In genomic region chr10:102814456-102814871, GRCh38 we compare ENCODE assay signal across 11 cellular contexts. TPM values are rescaled to one million over a fixed set of nuclear protein-coding genes. Genes with fewer than 3 reads are reported as not detected.
DNase-seq lines count a peak whose midpoint lies in the region; ATAC-seq, FAIRE-seq and TF ChIP-seq lines count a peak whose summit lies in the region.
"Had no signal": no experiment of that assay in that cellular context is flagged by ENCODE, and none has a peak within 500 bp of the region (broad histone marks: within the 10 kb centered on the region; RNA-seq: fewer than 3 reads in every experiment).

No MANE protein-coding gene starts in this region.

- peak; percentile 81 for ATAC-seq in activated B cell treated with CpG ODN at 0.5 μM for 24 hours (ENCODE audit: low read depth)
- ATAC-seq: activated CD4-positive, CD25-positive, alpha-beta regulatory T cell treated with anti-CD3 and anti-CD28 coated beads, Interleukin-2, amount 50 U/mL, for 24 hours had no signal

- H3K27me3 Mint-ChIP-seq in activated B cell treated with CpG ODN at 0.5 μM for 24 hours = no peaks in the 10 kb centered on the region

- peak overlapping the region; percentile 69 for H3K27ac Mint-ChIP-seq in activated B cell treated with CpG ODN at 0.5 μM for 24 hours

- H3K4me3 ChIP-seq in BE2C (ENCODE audit: low read depth, low read length) = no peak overlapping the region
- H3K4me3 ChIP-seq in right atrium auricular region = no peak overlapping the region
- H3K4me3 ChIP-seq in rectal smooth muscle tissue (ENCODE audit: low read length) = no peak overlapping the region

- peak; percentile 39 for DNase-seq in BE2C
- DNase-seq in activated B cell treated with CpG ODN at 0.5 μM for 24 hours = peak; percentile 31
- peak; percentile 90 for DNase-seq in right atrium auricular region (ENCODE audit: low spot score)
- DNase-seq in NCI-H1105 (lab: John Stamatoyannopoulos, UW) = no peak
- DNase-seq in activated T-cell treated with anti-CD3 and anti-CD28 coated beads, Interleukin-2, amount 50 U/mL, for 1 hour = no peak
- DNase-seq in GM19239 (ENCODE audit: insufficient read length, low spot score) = no peak
- DNase-seq in KG1 (lab: John Stamatoyannopoulos, UW) = no peak
- DNase-seq: foreskin melanocyte, MM.1S had no signal

- H3K27ac ChIP-seq in right atrium auricular region = peak overlapping the region; percentile 88 to 91
- H3K27ac ChIP-seq in rectal smooth muscle tissue (ENCODE audit: low read depth, low read length) = peak overlapping the region; percentile 88

- H3K27me3 ChIP-seq in BE2C = no peaks in the 10 kb centered on the region
- no peaks in the 10 kb centered on the region for H3K27me3 ChIP-seq in right atrium auricular region
- no peaks in the 10 kb centered on the region for H3K27me3 ChIP-seq in rectal smooth muscle tissue (ENCODE audit: control insufficient read depth, insufficient read depth, low read length)

- H3K36me3 ChIP-seq in BE2C = peaks cover 8% of the 10 kb centered on the region
- H3K36me3 ChIP-seq in right atrium auricular region = peaks cover 51% of the 10 kb centered on the region
- H3K36me3 ChIP-seq in rectal smooth muscle tissue (ENCODE audit: control insufficient read depth, insufficient read depth, low read length) = peaks cover 29% of the 10 kb centered on the region

- intact Hi-C loops in activated B cell treated with CpG ODN at 0.5 μM for 24 hours (cut with micrococcal nuclease) = loop anchor here (2.0 kb wide), 1 partner anchor 18 kb away; no protein-coding TSS in a partner anchor

- H3K36me3 Mint-ChIP-seq in activated B cell treated with CpG ODN at 0.5 μM for 24 hours (ENCODE audit: low read depth) = peaks cover 59% of the 10 kb centered on the region

- POLR2A ChIA-PET in activated B cell treated with CpG ODN at 0.5 μM for 24 hours (lab: Charles Lee) = interaction anchor here (0.6 kb wide), 1 partner anchor 1449 kb away, joined by 3 read pairs; no protein-coding TSS in a partner anchor

- CTCF ChIA-PET in activated B cell treated with CpG ODN at 0.5 μM for 24 hours (lab: Charles Lee) = no interaction called here

- H3K9me3 Mint-ChIP-seq in activated B cell treated with CpG ODN at 0.5 μM for 24 hours = no peaks in the 10 kb centered on the region

- H3K4me1 ChIP-seq in BE2C (peaks cover 15% of the 10 kb centered on the region), right atrium auricular region (peaks cover 0 to 54% of the 10 kb centered on the region in 2 donors), rectal smooth muscle tissue (ENCODE audit: control insufficient read depth, insufficient read depth, low read length) (peaks cover 17% of the 10 kb centered on the region)

- H3K9me3 ChIP-seq in BE2C (no peaks in the 10 kb centered on the region), right atrium auricular region (no peaks in the 10 kb centered on the region)

- no peak for FAIRE-seq in GM19239 (lab: Jason Lieb, UNC)

- peaks cover 48% of the 10 kb centered on the region for H3K4me1 Mint-ChIP-seq in activated B cell treated with CpG ODN at 0.5 μM for 24 hours

- H3K9ac ChIP-seq in rectal smooth muscle tissue (ENCODE audit: low read length) = no peak overlapping the region

- no peak overlapping the region for H3K4me3 Mint-ChIP-seq in activated B cell treated with CpG ODN at 0.5 μM for 24 hours

- TF ChIP-seq CTCF in BE2C (IDR thresholded peaks at IDR 0.05; ENCODE audit: low read depth, low read length) (no peak), activated B cell treated with CpG ODN at 0.5 μM for 24 hours (IDR thresholded peaks at IDR 0.05) (no peak), right atrium auricular region (IDR thresholded peaks at IDR 0.05) (no peak)

RNA-seq across cellular contexts. Expression of gene CYP17A1, which starts 22.7 kb away (rescaled TPM):
- polyA plus RNA-seq in BE2C (2012; ENCODE audit: insufficient read depth, insufficient read length, low read depth) = not detected
- not detected in 2 replicates for total RNA-seq in activated B cell treated with CpG ODN at 0.5 μM for 24 hours
- under 1 TPM in 1 of 2 donors, not detected in 1; 0.47 TPM for total RNA-seq in right atrium auricular region

RNA-seq across cellular contexts. Expression of gene BORCS7, which starts 39.6 kb away (rescaled TPM):
- 37.3 TPM for polyA plus RNA-seq in BE2C (2012; ENCODE audit: insufficient read depth, insufficient read length, low read depth)
- 12.1 and 17.4 TPM in 2 replicates for total RNA-seq in activated B cell treated with CpG ODN at 0.5 μM for 24 hours
- total RNA-seq in right atrium auricular region = 10 to 100 TPM; 22.5 to 25.3 TPM

RNA-seq across cellular contexts. Expression of gene AS3MT, which starts 54.8 kb away (rescaled TPM):
- 2.4 TPM for polyA plus RNA-seq in BE2C (2012; ENCODE audit: insufficient read depth, insufficient read length, low read depth)
- total RNA-seq in activated B cell treated with CpG ODN at 0.5 μM for 24 hours (0.31 and 0.46 TPM in 2 replicates), right atrium auricular region (10 to 100 TPM; 11.7 to 17.3 TPM)

Comparison
In these comparisons a context has a peak if more than half of its experiments do, and no peak if none do; other contexts are left out.
1. DNase-seq: peak in BE2C (single experiment), activated B cell treated with CpG ODN at 0.5 μM for 24 hours (single experiment) and right atrium auricular region (single experiment); none in NCI-H1105 (single experiment), activated T-cell treated with anti-CD3 and anti-CD28 coated beads, Interleukin-2, amount 50 U/mL, for 1 hour (single experiment), GM19239 (single experiment) and KG1 (single experiment).